8 cellular contexts compared by ENCODE assay signal in genomic region chr10:123009105-123009805, GRCh38. TPM values are rescaled to one million over a fixed set of nuclear protein-coding genes. Genes with fewer than 3 reads are reported as not detected.
A peak's percentile ranks its signal among the peaks of the same experiment; 100 is the strongest.
DNase-seq lines count a peak whose midpoint lies in the region; ATAC-seq, FAIRE-seq and TF ChIP-seq lines count a peak whose summit lies in the region.

No MANE protein-coding gene starts in this region.

- H3K56ac ChIP-seq in H1 (replicated peaks; ENCODE audit: insufficient read length, low read depth, low read length), result no peak overlapping the region

- no peak for FAIRE-seq in H1 (lab: Jason Lieb, UNC)

- H3K27ac ChIP-seq in H1 (ENCODE audit: low read depth, low read length) (no peak overlapping the region), thymus (ENCODE audit: low read depth) (peak overlapping the region; percentile 68)

- no peak overlapping the region for H4K91ac ChIP-seq in H1 (replicated peaks; ENCODE audit: insufficient read length, low read length)

- no peak overlapping the region for H2AK5ac ChIP-seq in H1 (ENCODE audit: low read depth, low read length)

- peak overlapping the region; percentile 70; the same call in 1 of the 2 replicates for H3K27ac Mint-ChIP-seq in WTC11

- DNase-seq in AG09309 (ENCODE audit: low read depth) (no peak), WTC11 (ENCODE audit: low spot score) (peak; percentile 27), H1 (ENCODE audit: low read depth in 1 of 2, low spot score in 2 of 2) (no peak), mucosa of gallbladder (ENCODE audit: low spot score) (peak; percentile 11), NCI-H446 (lab: John Stamatoyannopoulos, UW) (no peak)

- H3K36me3 Mint-ChIP-seq in WTC11, result peaks cover 15% of the 10 kb centered on the region

- peaks cover 30% of the 10 kb centered on the region for H3K4me1 Mint-ChIP-seq in WTC11

- peak overlapping the region in 2 of 4 experiments; percentile 39 to 59; a peak in 5 of 7 replicates for H3K9ac ChIP-seq in H1 (replicated peaks in 1 of 4; ENCODE audit: extremely low read depth in 1 of 4, low read depth in 3 of 4, low read length in 3 of 4)

- peak overlapping the region; percentile 23 for H4K8ac ChIP-seq in H1 (ENCODE audit: extremely low read depth, insufficient read depth, low read length)

- H3K18ac ChIP-seq in H1 (ENCODE audit: extremely low read depth, low read length), result peak overlapping the region; percentile 65; the same call in 1 of the 2 replicates

- ATAC-seq in GM18867 (IDR thresholded peaks at IDR 0.05; ENCODE audit: unreplicated experiment) (peak; percentile 3), HG03139 (IDR thresholded peaks at IDR 0.05; ENCODE audit: unreplicated experiment) (peak; percentile 10), WTC11 (peak; percentile 41)

- peak overlapping the region; percentile 99 for H3K4me3 Mint-ChIP-seq in WTC11

- H3K27me3 ChIP-seq in H1 (replicated peaks in 1 of 4; ENCODE audit: control insufficient read depth in 3 of 4, extremely low read depth in 1 of 4, insufficient read depth in 3 of 4, low read length in 3 of 4) (peaks cover 2 to 23% (median 16%) of the 10 kb centered on the region in 4 experiments; a peak in 5 of 7 replicates), thymus (ENCODE audit: control insufficient read depth, insufficient read depth) (no peaks in the 10 kb centered on the region)

- H3K4me1 ChIP-seq in H1 (replicated peaks in 1 of 4; ENCODE audit: control insufficient read depth in 3 of 4, insufficient read depth in 4 of 4, low read length in 3 of 4) (peaks cover 0 to 2% (median under 1%) of the 10 kb centered on the region in 4 experiments; a peak in 2 of 7 replicates), thymus (ENCODE audit: control insufficient read depth, insufficient read depth, low read length) (peaks cover 9% of the 10 kb centered on the region)

- TF ChIP-seq POLR2A in H1 (IDR thresholded peaks at IDR 0.05; ENCODE audit: control extremely low read depth in 1 of 2, low read depth in 2 of 2, low read length in 2 of 2), result no peak

- H2BK12ac ChIP-seq in H1 (ENCODE audit: low read depth, low read length), result no peak overlapping the region

- peaks cover 0 to 2% of the 10 kb centered on the region in 2 experiments; a peak in 1 of 4 replicates for H3K9me3 ChIP-seq in H1 (ENCODE audit: insufficient read depth in 2 of 2, low read depth in 1 of 2, low read length in 1 of 2)
- H3K9me3 ChIP-seq in thymus (ENCODE audit: control insufficient read depth), result no peaks in the 10 kb centered on the region

- H3K79me2 ChIP-seq in H1 (ENCODE audit: control insufficient read depth in 1 of 2, insufficient read depth in 2 of 2, low read length in 2 of 2), result peaks cover 0 to 42% of the 10 kb centered on the region in 2 experiments; a peak in 3 of 4 replicates

- peak overlapping the region; percentile 83 to 92 for H3K4me2 ChIP-seq in H1 (ENCODE audit: insufficient read depth in 1 of 2, low read depth in 2 of 2, low read length in 2 of 2)

- H2AFZ ChIP-seq in H1 (ENCODE audit: low read length), result peak overlapping the region; percentile 36; the same call in 1 of the 2 replicates

- TF ChIP-seq CTCF in AG09309 (IDR thresholded peaks at IDR 0.05; ENCODE audit: control insufficient read depth, insufficient read depth, low read depth, low read length, missing control alignments), result no peak
- TF ChIP-seq CTCF in WTC11 (IDR thresholded peaks at IDR 0.05), result no peak
- no peak for TF ChIP-seq CTCF in H1 (IDR thresholded peaks at IDR 0.05; ENCODE audit: control extremely low read depth in 1 of 3, insufficient read depth in 1 of 3, low read depth in 1 of 3, low read length in 3 of 3)

- peak overlapping the region; percentile 18; the same call in 1 of the 2 replicates for H2BK5ac ChIP-seq in H1 (ENCODE audit: low read depth, low read length)

- H2BK20ac ChIP-seq in H1 (ENCODE audit: low read length), result no peak overlapping the region

- no peak overlapping the region for H2BK15ac ChIP-seq in H1 (ENCODE audit: low read length)

- no peak for TF ChIP-seq EP300 in H1 (IDR thresholded peaks at IDR 0.05; ENCODE audit: borderline replicate concordance in 1 of 2, low read depth in 2 of 2, low read length in 2 of 2)

- H3K23ac ChIP-seq in H1 (ENCODE audit: insufficient read length), result no peak overlapping the region

- H3K14ac ChIP-seq in H1 (ENCODE audit: insufficient read length), result no peak overlapping the region

- peaks cover 3% of the 10 kb centered on the region; the same call in 1 of the 2 replicates for H3K9me3 Mint-ChIP-seq in WTC11

- H3K79me1 ChIP-seq in H1 (ENCODE audit: low read depth, low read length), result no peaks in the 10 kb centered on the region

- POLR2A ChIA-PET in WTC11 (lab: Charles Lee) (interaction anchor here (1.2 kb wide), 1 partner anchor 8 kb away, joined by 6 read pairs; no protein-coding TSS in a partner anchor), H1 (lab: Charles Lee; ENCODE audit: partially characterized antibody) (interaction anchor here (0.6 to 3.8 kb wide), 6 partner anchors 10 to 163 kb away, joined by 3 to 25 read pairs (median 3); partner anchors contain the start of genes CUZD1 and PSTK)

- H3K27me3 Mint-ChIP-seq in WTC11 (ENCODE audit: low read depth), result peaks cover 42% of the 10 kb centered on the region

- H4K20me1 ChIP-seq in H1 (replicated peaks in 1 of 2; ENCODE audit: control insufficient read depth in 1 of 2, insufficient read depth in 2 of 2, low read length in 2 of 2), result peaks cover 2 to 3% of the 10 kb centered on the region in 2 experiments

- no peaks in the 10 kb centered on the region; a peak in 1 of 8 replicates for H3K36me3 ChIP-seq in H1 (ENCODE audit: control insufficient read depth in 2 of 4, insufficient read depth in 4 of 4, low read length in 3 of 4)
- no peaks in the 10 kb centered on the region for H3K36me3 ChIP-seq in thymus (ENCODE audit: control insufficient read depth, insufficient read depth)

- H3K4me3 ChIP-seq in AG09309 (ENCODE audit: control insufficient read depth, low read depth, low read length) (peak overlapping the region; percentile 94), H1 (ENCODE audit: extremely low read depth in 1 of 4, insufficient read depth in 2 of 4, low read depth in 3 of 4, low read length in 4 of 4) (peak overlapping the region; percentile 86 to 90 (median 88)), thymus (ENCODE audit: low read length) (peak overlapping the region; percentile 95)

- 7% methylated on average over 29 of the region's 34 CpGs; no CpG with 5 or more reads in 1 of the 2 experiments for WGBS in H1 (ENCODE audit: extremely low coverage in 1 of 2, insufficient coverage in 1 of 2, insufficient read length in 1 of 2, insufficient replicate concordance in 2 of 2, low coverage in 1 of 2, low lambda C conversion rate in 2 of 2, missing lambda C conversion rate in 1 of 2), 2 experiments
- WGBS in thymus, result 1% methylated on average over 34 of the region's 34 CpGs

- H4K5ac ChIP-seq in H1 (ENCODE audit: insufficient read length, low read depth, low read length), result peak overlapping the region; percentile 19

- CTCF ChIA-PET in WTC11 (lab: Charles Lee) (interaction anchor here (0.6 kb wide), 1 partner anchor 1503 kb away, joined by 3 read pairs; no protein-coding TSS in a partner anchor), H1 (lab: Charles Lee; ENCODE audit: partially characterized antibody) (interaction anchor here (1.0 to 5.9 kb wide), 2 partner anchors 13 to 1262 kb away, joined by 6 to 28 read pairs; no protein-coding TSS in a partner anchor)

- TF ChIP-seq RAD21 in H1 (IDR thresholded peaks at IDR 0.05 in 1 of 2, conservative IDR thresholded peaks at IDR 0.05 in 1 of 2; ENCODE audit: low read depth in 2 of 2, low read length in 2 of 2), result no peak

- no peak overlapping the region for H3K4ac ChIP-seq in H1 (replicated peaks; ENCODE audit: insufficient read length, low read depth, low read length)

- no peak overlapping the region for H2BK120ac ChIP-seq in H1 (replicated peaks; ENCODE audit: low read depth, low read length)

- H3K23me2 ChIP-seq in H1 (ENCODE audit: low read depth, low read length), result peaks cover 10% of the 10 kb centered on the region; the same call in 1 of the 2 replicates

RNA-seq across cellular contexts. Expression of gene ACADSB, which starts 0.4 kb away (rescaled TPM):
- total RNA-seq in WTC11 (2021) (14.5 to 18.4 TPM (median 17.4 TPM) in 3 replicates), mucosa of gallbladder (36.1 TPM)
- 11.2 and 12.4 TPM in 2 replicates for total RNA-seq in H1 (2021; fragmentation: NEBNext Ultra II Directional; extraction: Animal tissue kit (Norgen Biotek cat#: 25700))
- polyA plus RNA-seq in H1 (2011; rRNA removed) (3.3 and 5.6 TPM in 2 replicates), thymus (11.0 TPM)
- polyA plus RNA-seq in H1 (2011; cell fraction: cytosol; rRNA removed), result 6.2 TPM
- polyA plus RNA-seq in H1 (2011; cell fraction: nucleus; rRNA removed), result 3.9 TPM
- 5.9 to 10.0 TPM (median 7.4 TPM) in 4 replicates for polyA plus RNA-seq in H1 (2012, experiment 1 of 2)
- polyA plus RNA-seq in H1 (2012, experiment 2 of 2), result 0.47 TPM
- 4.1 TPM for polyA plus RNA-seq in H1 (2013, experiment 1 of 2)
- 3.4 TPM for polyA plus RNA-seq in H1 (2013, experiment 2 of 2)
- 5.9 and 8.9 TPM in 2 replicates for polyA minus RNA-seq in H1 (2011; rRNA and poly(A)+ RNA removed)
- polyA minus RNA-seq in H1 (2011; cell fraction: cytosol; rRNA and poly(A)+ RNA removed), result 4.9 TPM
- polyA minus RNA-seq in H1 (2011; cell fraction: nucleus; rRNA and poly(A)+ RNA removed), result 9.8 TPM

RNA-seq across cellular contexts. Expression of gene IKZF5, which starts 0.7 kb away (rescaled TPM):
- total RNA-seq in WTC11 (2021) (6.9 to 13.2 TPM (median 7.9 TPM) in 3 replicates), mucosa of gallbladder (15.3 TPM)
- 15.3 and 15.7 TPM in 2 replicates for total RNA-seq in H1 (2021; fragmentation: NEBNext Ultra II Directional; extraction: Animal tissue kit (Norgen Biotek cat#: 25700))
- polyA plus RNA-seq in H1 (2011; rRNA removed) (3.8 and 5.2 TPM in 2 replicates), thymus (27.6 TPM)
- 5.5 TPM for polyA plus RNA-seq in H1 (2011; cell fraction: cytosol; rRNA removed)
- polyA plus RNA-seq in H1 (2011; cell fraction: nucleus; rRNA removed), result 4.6 TPM
- 3.6 to 13.0 TPM (median 5.9 TPM) in 4 replicates for polyA plus RNA-seq in H1 (2012, experiment 1 of 2)
- polyA plus RNA-seq in H1 (2012, experiment 2 of 2), result 0.56 TPM
- polyA plus RNA-seq in H1 (2013, experiment 1 of 2), result 7.8 TPM
- polyA plus RNA-seq in H1 (2013, experiment 2 of 2), result 6.8 TPM
- polyA minus RNA-seq in H1 (2011; rRNA and poly(A)+ RNA removed), result 8.7 and 9.6 TPM in 2 replicates
- 4.6 TPM for polyA minus RNA-seq in H1 (2011; cell fraction: cytosol; rRNA and poly(A)+ RNA removed)
- 8.3 TPM for polyA minus RNA-seq in H1 (2011; cell fraction: nucleus; rRNA and poly(A)+ RNA removed)

RNA-seq across cellular contexts. Expression of gene PSTK, which starts 29.1 kb away (rescaled TPM):
- total RNA-seq in WTC11 (2021) (4.0 to 6.2 TPM (median 5.6 TPM) in 3 replicates), mucosa of gallbladder (9.4 TPM)
- total RNA-seq in H1 (2021; fragmentation: NEBNext Ultra II Directional; extraction: Animal tissue kit (Norgen Biotek cat#: 25700)), result 4.3 and 6.6 TPM in 2 replicates
- polyA plus RNA-seq in H1 (2011; rRNA removed) (3.8 and 4.4 TPM in 2 replicates), thymus (5.0 TPM)
- polyA plus RNA-seq in H1 (2011; cell fraction: cytosol; rRNA removed), result 4.7 TPM
- 3.4 TPM for polyA plus RNA-seq in H1 (2011; cell fraction: nucleus; rRNA removed)
- polyA plus RNA-seq in H1 (2012, experiment 1 of 2), result 3.0 to 4.2 TPM (median 3.7 TPM) in 4 replicates
- 4.9 TPM for polyA plus RNA-seq in H1 (2012, experiment 2 of 2)
- 4.4 TPM for polyA plus RNA-seq in H1 (2013, experiment 1 of 2)
- polyA plus RNA-seq in H1 (2013, experiment 2 of 2), result 4.9 TPM
- 3.4 and 3.5 TPM in 2 replicates for polyA minus RNA-seq in H1 (2011; rRNA and poly(A)+ RNA removed)
- polyA minus RNA-seq in H1 (2011; cell fraction: cytosol; rRNA and poly(A)+ RNA removed), result 3.9 TPM
- polyA minus RNA-seq in H1 (2011; cell fraction: nucleus; rRNA and poly(A)+ RNA removed), result 7.0 TPM

RNA-seq across cellular contexts. Expression of gene C10orf88, which starts 55.2 kb away (rescaled TPM):
- total RNA-seq in WTC11 (2021) (6.4 to 7.7 TPM (median 6.5 TPM) in 3 replicates), mucosa of gallbladder (8.5 TPM)
- 8.1 and 11.0 TPM in 2 replicates for total RNA-seq in H1 (2021; fragmentation: NEBNext Ultra II Directional; extraction: Animal tissue kit (Norgen Biotek cat#: 25700))
- polyA plus RNA-seq in H1 (2011; rRNA removed) (1.4 and 3.2 TPM in 2 replicates), thymus (12.1 TPM)
- polyA plus RNA-seq in H1 (2011; cell fraction: cytosol; rRNA removed), result 3.9 TPM
- polyA plus RNA-seq in H1 (2011; cell fraction: nucleus; rRNA removed), result 2.8 TPM
- 6.3 to 14.1 TPM (median 7.7 TPM) in 4 replicates for polyA plus RNA-seq in H1 (2012, experiment 1 of 2)
- polyA plus RNA-seq in H1 (2012, experiment 2 of 2), result 3.3 TPM
- polyA plus RNA-seq in H1 (2013, experiment 1 of 2), result 4.3 TPM
- 3.8 TPM for polyA plus RNA-seq in H1 (2013, experiment 2 of 2)
- 5.1 and 8.1 TPM in 2 replicates for polyA minus RNA-seq in H1 (2011; rRNA and poly(A)+ RNA removed)
- 3.4 TPM for polyA minus RNA-seq in H1 (2011; cell fraction: cytosol; rRNA and poly(A)+ RNA removed)
- 5.0 TPM for polyA minus RNA-seq in H1 (2011; cell fraction: nucleus; rRNA and poly(A)+ RNA removed)

Comparison
In these comparisons a context has a peak if more than half of its experiments do, and no peak if none do; other contexts are left out.
1. DNase-seq: peak in WTC11 (single experiment) and mucosa of gallbladder (single experiment); none in AG09309 (single experiment), H1 (0 of 2) and NCI-H446 (0 of 2).
2. Peak in every context shown above with its lines, with median percentiles within 50 percentile points of each other: H3K4me3 ChIP-seq and ATAC-seq.